Comparison of ENCODE assay signal across 1 cellular context in the genomic region with DNA sequence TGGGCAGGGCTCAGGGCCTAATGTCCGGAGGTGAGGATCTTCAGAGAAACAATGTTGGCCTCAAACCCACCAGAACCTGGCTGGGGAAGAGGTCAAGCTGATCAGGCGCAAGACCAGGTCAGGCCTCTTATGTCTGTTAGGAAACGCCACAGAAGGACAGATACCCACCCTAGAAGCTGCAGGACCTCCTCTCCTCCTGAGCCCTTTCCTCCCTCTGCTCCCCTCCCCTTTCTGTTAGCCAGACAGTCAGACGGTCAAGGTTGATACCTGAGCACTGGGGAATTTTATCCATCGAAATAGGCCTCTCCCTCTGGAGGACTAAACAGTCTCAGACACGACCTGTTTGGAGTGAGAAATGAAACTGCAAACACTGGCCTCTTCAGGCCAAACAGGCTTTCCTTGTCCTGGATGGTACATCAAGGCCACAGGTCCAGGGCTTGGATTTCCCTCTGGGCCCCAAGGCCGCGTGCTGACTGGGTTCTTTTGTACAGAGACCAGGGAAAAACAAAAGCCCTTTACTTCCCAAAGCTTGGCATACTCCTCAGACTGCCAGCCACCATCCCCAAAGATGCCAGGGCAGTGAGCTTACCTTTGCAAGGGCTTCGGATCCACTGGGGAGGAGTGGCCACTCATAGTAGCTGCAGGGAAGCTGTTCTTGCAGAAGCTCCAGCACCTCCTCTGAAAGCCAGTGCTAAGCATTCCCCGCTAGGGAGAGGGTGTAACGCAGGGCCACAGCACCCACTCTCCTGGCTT.
TF ChIP-seq lines count a peak whose summit lies in the region.

No MANE protein-coding gene starts in this region.

TF ChIP-seq in HepG2, 621 proteins besides CTCF, POLR2A, EP300 and RAD21 (continued from another document and continues in another):
- TF ChIP-seq, protein P1, sequence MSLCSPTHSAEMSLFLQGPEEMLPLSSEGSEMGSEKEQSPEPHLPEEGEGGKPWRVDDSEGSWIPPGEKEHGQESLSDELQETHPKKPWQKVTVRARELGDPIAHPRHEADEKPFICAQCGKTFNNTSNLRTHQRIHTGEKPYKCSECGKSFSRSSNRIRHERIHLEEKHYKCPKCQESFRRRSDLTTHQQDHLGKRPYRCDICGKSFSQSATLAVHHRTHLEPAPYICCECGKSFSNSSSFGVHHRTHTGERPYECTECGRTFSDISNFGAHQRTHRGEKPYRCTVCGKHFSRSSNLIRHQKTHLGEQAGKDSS (CRISPR knock-in tag; IDR thresholded peaks at IDR 0.05; ENCODE audit: borderline replicate concordance, low read depth) = peak; percentile 31; the same call in 1 of the 2 replicates
- TF ChIP-seq HMGA1 (CRISPR knock-in tag; conservative IDR thresholded peaks at IDR 0.05) (no peak), ZNF354B (CRISPR knock-in tag; IDR thresholded peaks at IDR 0.05) (no peak), MED1 (CRISPR knock-in tag; IDR thresholded peaks at IDR 0.05) (peak; percentile 81), ATF7 (IDR thresholded peaks at IDR 0.05) (no peak), ATF7 (CRISPR knock-in tag; IDR thresholded peaks at IDR 0.05) (no peak), JDP2 (CRISPR knock-in tag; IDR thresholded peaks at IDR 0.05; ENCODE audit: borderline replicate concordance) (no peak), ARHGAP35 (CRISPR knock-in tag; IDR thresholded peaks at IDR 0.05; ENCODE audit: borderline replicate concordance) (no peak), HMG20A (CRISPR knock-in tag; IDR thresholded peaks at IDR 0.05; ENCODE audit: borderline replicate concordance) (peak; percentile 81; the same call in 1 of the 2 replicates), GTF3A (CRISPR knock-in tag; conservative IDR thresholded peaks at IDR 0.05) (no peak), NFIC (IDR thresholded peaks at IDR 0.05; ENCODE audit: low read length) (no peak), ZNF451 (CRISPR knock-in tag; IDR thresholded peaks at IDR 0.05) (peak; percentile 44; the same call in 1 of the 2 replicates), ONECUT2 (CRISPR knock-in tag; IDR thresholded peaks at IDR 0.05) (0 out of 2 replicates have a peak, but pooled peaks have one; percentile 45), RFXAP (CRISPR knock-in tag; IDR thresholded peaks at IDR 0.05; ENCODE audit: borderline replicate concordance) (peak; percentile 36; the same call in 1 of the 2 replicates), CAMTA2 (CRISPR knock-in tag; IDR thresholded peaks at IDR 0.05; ENCODE audit: borderline replicate concordance) (no peak; the same call in 1 of the 2 replicates), RARG (CRISPR knock-in tag; IDR thresholded peaks at IDR 0.05; ENCODE audit: low read depth) (no peak), ZNF703 (CRISPR knock-in tag; IDR thresholded peaks at IDR 0.05; ENCODE audit: borderline replicate concordance) (no peak), ZNF563 (CRISPR knock-in tag; IDR thresholded peaks at IDR 0.05) (peak; percentile 66; the same call in 1 of the 2 replicates), ZBTB42 (CRISPR knock-in tag; IDR thresholded peaks at IDR 0.05) (no peak), ZNF121 (CRISPR knock-in tag; IDR thresholded peaks at IDR 0.05) (no peak), ZFX (CRISPR knock-in tag; IDR thresholded peaks at IDR 0.05; ENCODE audit: low read depth) (peak; percentile 81), GABPB1 (CRISPR knock-in tag; IDR thresholded peaks at IDR 0.05) (no peak), PAWR (CRISPR knock-in tag; IDR thresholded peaks at IDR 0.05; ENCODE audit: borderline replicate concordance) (no peak), ZNF430 (CRISPR knock-in tag; IDR thresholded peaks at IDR 0.05) (no peak; the same call in 1 of the 2 replicates), PHF8 (CRISPR knock-in tag; IDR thresholded peaks at IDR 0.05) (peak; percentile 57), FOSL1 (CRISPR knock-in tag; IDR thresholded peaks at IDR 0.05; ENCODE audit: borderline replicate concordance) (no peak), ZNF737 (CRISPR knock-in tag; IDR thresholded peaks at IDR 0.05; ENCODE audit: borderline replicate concordance) (no peak), ZNF749 (CRISPR knock-in tag; IDR thresholded peaks at IDR 0.05; ENCODE audit: borderline replicate concordance) (no peak), NFE2L1 (CRISPR knock-in tag; IDR thresholded peaks at IDR 0.05; ENCODE audit: borderline replicate concordance) (no peak), NFE2L2 (IDR thresholded peaks at IDR 0.05; ENCODE audit: low read length) (no peak), ZNF382 (CRISPR knock-in tag; IDR thresholded peaks at IDR 0.05; ENCODE audit: borderline replicate concordance) (no peak), ZNF331 (CRISPR knock-in tag; IDR thresholded peaks at IDR 0.05) (peak; percentile 79; the same call in 1 of the 2 replicates), FOSL2 (CRISPR knock-in tag; IDR thresholded peaks at IDR 0.05) (peak; percentile 60), MIER2 (CRISPR knock-in tag; IDR thresholded peaks at IDR 0.05) (peak; percentile 72), ZNF670 (CRISPR knock-in tag; IDR thresholded peaks at IDR 0.05; ENCODE audit: borderline replicate concordance) (no peak), NR2F1 (CRISPR knock-in tag; IDR thresholded peaks at IDR 0.05) (no peak)
- TF ChIP-seq, protein P2, sequence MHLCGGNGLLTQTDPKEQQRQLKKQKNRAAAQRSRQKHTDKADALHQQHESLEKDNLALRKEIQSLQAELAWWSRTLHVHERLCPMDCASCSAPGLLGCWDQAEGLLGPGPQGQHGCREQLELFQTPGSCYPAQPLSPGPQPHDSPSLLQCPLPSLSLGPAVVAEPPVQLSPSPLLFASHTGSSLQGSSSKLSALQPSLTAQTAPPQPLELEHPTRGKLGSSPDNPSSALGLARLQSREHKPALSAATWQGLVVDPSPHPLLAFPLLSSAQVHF (CRISPR knock-in tag; IDR thresholded peaks at IDR 0.05) = no peak
- TF ChIP-seq, protein P3, sequence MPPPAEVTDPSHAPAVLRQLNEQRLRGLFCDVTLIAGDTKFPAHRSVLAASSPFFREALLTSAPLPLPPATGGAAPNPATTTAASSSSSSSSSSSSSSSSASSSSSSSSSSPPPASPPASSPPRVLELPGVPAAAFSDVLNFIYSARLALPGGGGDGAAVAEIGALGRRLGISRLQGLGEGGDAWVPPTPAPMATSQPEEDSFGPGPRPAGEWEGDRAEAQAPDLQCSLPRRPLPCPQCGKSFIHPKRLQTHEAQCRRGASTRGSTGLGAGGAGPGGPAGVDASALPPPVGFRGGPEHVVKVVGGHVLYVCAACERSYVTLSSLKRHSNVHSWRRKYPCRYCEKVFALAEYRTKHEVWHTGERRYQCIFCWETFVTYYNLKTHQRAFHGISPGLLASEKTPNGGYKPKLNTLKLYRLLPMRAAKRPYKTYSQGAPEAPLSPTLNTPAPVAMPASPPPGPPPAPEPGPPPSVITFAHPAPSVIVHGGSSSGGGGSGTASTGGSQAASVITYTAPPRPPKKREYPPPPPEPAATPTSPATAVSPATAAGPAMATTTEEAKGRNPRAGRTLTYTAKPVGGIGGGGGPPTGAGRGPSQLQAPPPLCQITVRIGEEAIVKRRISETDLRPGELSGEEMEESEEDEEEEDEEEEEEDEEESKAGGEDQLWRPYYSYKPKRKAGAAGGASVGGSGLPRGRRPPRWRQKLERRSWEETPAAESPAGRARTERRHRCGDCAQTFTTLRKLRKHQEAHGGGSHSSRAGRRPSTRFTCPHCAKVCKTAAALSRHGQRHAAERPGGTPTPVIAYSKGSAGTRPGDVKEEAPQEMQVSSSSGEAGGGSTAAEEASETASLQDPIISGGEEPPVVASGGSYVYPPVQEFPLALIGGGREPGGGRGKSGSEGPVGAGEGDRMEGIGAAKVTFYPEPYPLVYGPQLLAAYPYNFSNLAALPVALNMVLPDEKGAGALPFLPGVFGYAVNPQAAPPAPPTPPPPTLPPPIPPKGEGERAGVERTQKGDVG (CRISPR knock-in tag; IDR thresholded peaks at IDR 0.05; ENCODE audit: borderline replicate concordance) = peak; percentile 85; the same call in 1 of the 2 replicates
- TF ChIP-seq, protein P4, sequence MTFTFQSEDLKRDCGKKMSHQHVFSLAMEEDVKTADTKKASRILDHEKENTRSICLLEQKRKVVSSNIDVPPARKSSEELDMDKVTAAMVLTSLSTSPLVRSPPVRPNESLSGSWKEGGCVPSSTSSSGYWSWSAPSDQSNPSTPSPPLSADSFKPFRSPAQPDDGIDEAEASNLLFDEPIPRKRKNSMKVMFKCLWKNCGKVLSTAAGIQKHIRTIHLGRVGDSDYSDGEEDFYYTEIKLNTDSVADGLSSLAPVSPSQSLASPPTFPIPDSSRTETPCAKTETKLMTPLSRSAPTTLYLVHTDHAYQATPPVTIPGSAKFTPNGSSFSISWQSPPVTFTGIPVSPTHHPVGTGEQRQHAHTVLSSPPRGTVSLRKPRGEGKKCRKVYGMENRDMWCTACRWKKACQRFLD (CRISPR knock-in tag; IDR thresholded peaks at IDR 0.05; ENCODE audit: borderline replicate concordance) = no peak
- TF ChIP-seq, protein P5, sequence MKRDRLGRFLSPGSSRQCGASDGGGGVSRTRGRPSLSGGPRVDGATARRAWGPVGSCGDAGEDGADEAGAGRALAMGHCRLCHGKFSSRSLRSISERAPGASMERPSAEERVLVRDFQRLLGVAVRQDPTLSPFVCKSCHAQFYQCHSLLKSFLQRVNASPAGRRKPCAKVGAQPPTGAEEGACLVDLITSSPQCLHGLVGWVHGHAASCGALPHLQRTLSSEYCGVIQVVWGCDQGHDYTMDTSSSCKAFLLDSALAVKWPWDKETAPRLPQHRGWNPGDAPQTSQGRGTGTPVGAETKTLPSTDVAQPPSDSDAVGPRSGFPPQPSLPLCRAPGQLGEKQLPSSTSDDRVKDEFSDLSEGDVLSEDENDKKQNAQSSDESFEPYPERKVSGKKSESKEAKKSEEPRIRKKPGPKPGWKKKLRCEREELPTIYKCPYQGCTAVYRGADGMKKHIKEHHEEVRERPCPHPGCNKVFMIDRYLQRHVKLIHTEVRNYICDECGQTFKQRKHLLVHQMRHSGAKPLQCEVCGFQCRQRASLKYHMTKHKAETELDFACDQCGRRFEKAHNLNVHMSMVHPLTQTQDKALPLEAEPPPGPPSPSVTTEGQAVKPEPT (CRISPR knock-in tag; IDR thresholded peaks at IDR 0.05; ENCODE audit: low read depth) = no peak; the same call in 1 of the 2 replicates
- TF ChIP-seq, protein P6, sequence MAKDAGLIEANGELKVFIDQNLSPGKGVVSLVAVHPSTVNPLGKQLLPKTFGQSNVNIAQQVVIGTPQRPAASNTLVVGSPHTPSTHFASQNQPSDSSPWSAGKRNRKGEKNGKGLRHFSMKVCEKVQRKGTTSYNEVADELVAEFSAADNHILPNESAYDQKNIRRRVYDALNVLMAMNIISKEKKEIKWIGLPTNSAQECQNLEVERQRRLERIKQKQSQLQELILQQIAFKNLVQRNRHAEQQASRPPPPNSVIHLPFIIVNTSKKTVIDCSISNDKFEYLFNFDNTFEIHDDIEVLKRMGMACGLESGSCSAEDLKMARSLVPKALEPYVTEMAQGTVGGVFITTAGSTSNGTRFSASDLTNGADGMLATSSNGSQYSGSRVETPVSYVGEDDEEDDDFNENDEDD (CRISPR knock-in tag; IDR thresholded peaks at IDR 0.05; ENCODE audit: borderline replicate concordance) = peak; percentile 32; the same call in 1 of the 2 replicates
- TF ChIP-seq, protein P7, sequence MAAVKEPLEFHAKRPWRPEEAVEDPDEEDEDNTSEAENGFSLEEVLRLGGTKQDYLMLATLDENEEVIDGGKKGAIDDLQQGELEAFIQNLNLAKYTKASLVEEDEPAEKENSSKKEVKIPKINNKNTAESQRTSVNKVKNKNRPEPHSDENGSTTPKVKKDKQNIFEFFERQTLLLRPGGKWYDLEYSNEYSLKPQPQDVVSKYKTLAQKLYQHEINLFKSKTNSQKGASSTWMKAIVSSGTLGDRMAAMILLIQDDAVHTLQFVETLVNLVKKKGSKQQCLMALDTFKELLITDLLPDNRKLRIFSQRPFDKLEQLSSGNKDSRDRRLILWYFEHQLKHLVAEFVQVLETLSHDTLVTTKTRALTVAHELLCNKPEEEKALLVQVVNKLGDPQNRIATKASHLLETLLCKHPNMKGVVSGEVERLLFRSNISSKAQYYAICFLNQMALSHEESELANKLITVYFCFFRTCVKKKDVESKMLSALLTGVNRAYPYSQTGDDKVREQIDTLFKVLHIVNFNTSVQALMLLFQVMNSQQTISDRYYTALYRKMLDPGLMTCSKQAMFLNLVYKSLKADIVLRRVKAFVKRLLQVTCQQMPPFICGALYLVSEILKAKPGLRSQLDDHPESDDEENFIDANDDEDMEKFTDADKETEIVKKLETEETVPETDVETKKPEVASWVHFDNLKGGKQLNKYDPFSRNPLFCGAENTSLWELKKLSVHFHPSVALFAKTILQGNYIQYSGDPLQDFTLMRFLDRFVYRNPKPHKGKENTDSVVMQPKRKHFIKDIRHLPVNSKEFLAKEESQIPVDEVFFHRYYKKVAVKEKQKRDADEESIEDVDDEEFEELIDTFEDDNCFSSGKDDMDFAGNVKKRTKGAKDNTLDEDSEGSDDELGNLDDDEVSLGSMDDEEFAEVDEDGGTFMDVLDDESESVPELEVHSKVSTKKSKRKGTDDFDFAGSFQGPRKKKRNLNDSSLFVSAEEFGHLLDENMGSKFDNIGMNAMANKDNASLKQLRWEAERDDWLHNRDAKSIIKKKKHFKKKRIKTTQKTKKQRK (IDR thresholded peaks at IDR 0.05; ENCODE audit: low read length) = no peak
- TF ChIP-seq, protein P8, sequence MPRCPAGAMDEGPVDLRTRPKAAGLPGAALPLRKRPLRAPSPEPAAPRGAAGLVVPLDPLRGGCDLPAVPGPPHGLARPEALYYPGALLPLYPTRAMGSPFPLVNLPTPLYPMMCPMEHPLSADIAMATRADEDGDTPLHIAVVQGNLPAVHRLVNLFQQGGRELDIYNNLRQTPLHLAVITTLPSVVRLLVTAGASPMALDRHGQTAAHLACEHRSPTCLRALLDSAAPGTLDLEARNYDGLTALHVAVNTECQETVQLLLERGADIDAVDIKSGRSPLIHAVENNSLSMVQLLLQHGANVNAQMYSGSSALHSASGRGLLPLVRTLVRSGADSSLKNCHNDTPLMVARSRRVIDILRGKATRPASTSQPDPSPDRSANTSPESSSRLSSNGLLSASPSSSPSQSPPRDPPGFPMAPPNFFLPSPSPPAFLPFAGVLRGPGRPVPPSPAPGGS (CRISPR knock-in tag; IDR thresholded peaks at IDR 0.05) = 0 out of 2 replicates have a peak, but pooled peaks have one; percentile 56
- TF ChIP-seq, protein P9, sequence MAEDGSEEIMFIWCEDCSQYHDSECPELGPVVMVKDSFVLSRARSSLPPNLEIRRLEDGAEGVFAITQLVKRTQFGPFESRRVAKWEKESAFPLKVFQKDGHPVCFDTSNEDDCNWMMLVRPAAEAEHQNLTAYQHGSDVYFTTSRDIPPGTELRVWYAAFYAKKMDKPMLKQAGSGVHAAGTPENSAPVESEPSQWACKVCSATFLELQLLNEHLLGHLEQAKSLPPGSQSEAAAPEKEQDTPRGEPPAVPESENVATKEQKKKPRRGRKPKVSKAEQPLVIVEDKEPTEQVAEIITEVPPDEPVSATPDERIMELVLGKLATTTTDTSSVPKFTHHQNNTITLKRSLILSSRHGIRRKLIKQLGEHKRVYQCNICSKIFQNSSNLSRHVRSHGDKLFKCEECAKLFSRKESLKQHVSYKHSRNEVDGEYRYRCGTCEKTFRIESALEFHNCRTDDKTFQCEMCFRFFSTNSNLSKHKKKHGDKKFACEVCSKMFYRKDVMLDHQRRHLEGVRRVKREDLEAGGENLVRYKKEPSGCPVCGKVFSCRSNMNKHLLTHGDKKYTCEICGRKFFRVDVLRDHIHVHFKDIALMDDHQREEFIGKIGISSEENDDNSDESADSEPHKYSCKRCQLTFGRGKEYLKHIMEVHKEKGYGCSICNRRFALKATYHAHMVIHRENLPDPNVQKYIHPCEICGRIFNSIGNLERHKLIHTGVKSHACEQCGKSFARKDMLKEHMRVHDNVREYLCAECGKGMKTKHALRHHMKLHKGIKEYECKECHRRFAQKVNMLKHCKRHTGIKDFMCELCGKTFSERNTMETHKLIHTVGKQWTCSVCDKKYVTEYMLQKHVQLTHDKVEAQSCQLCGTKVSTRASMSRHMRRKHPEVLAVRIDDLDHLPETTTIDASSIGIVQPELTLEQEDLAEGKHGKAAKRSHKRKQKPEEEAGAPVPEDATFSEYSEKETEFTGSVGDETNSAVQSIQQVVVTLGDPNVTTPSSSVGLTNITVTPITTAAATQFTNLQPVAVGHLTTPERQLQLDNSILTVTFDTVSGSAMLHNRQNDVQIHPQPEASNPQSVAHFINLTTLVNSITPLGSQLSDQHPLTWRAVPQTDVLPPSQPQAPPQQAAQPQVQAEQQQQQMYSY (CRISPR knock-in tag; IDR thresholded peaks at IDR 0.05) = peak; percentile 19; the same call in 1 of the 2 replicates
